ENCODE assay signal across 1 cellular context in the genomic region with DNA sequence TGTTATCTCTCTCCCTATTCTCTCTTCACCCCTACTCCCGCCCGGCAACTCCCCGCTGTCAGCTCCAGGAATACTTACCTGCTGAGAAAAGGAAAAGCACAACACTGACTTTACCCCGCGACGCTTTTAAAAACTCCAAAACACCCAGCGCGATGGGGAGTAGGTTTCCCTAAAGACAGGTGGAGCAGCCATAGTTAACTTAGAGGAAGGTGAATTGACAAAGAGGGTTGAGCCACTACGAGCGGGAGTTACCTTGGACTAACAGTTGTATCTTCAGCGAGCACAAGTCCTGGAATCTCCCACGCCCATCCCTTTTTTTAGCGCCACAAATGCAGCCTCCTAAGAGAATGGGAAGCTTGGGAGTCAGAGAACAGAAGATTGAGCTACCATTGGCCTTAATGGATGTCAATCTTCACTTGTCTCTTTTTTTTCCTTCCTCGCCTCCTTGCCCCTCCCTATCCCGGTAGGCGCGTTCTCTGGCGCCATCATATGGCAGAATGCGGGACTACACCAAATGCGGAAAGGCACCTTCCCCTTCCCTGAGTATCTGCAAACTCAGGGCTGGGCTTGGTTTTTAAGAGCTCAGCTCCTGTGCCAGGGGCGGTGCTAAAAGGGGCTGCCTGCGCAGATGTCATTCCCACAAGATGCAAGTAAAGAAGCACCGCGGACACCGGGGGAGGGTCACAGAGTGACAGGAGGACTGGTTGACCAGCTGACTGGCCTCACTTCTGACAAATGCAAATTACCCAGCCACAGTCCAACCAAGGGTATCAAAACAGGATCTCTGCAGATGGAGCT.
A peak's percentile ranks its signal among the peaks of the same experiment; 100 is the strongest.
TF ChIP-seq lines count a peak whose summit lies in the region.

No MANE protein-coding gene starts in this region.

TF ChIP-seq in GM12878, 131 proteins besides CTCF, POLR2A, EP300 and RAD21 (continued from another document):
- TF ChIP-seq CBX5 (IDR thresholded peaks at IDR 0.05; ENCODE audit: low read depth) = peak; percentile 21; the same call in 1 of the 2 replicates
- TF ChIP-seq IRF3 (IDR thresholded peaks at IDR 0.05) = peak; percentile 33; the same call in 1 of the 2 replicates
- TF ChIP-seq SPI1 (IDR thresholded peaks at IDR 0.05; ENCODE audit: borderline replicate concordance, insufficient read depth, low read depth, low read length) = 0 out of 2 replicates have a peak, but pooled peaks have one; percentile 12
- TF ChIP-seq BHLHE40 (IDR thresholded peaks at IDR 0.05; ENCODE audit: borderline replicate concordance in 1 of 2, low read depth in 2 of 2, low read length in 1 of 2) = peak in 1 of 2 experiments; percentile 49; a peak in 2 of 4 replicates
- peak; percentile 39; the same call in 1 of the 2 replicates for TF ChIP-seq CHD2 (IDR thresholded peaks at IDR 0.05; ENCODE audit: borderline replicate concordance, low read depth, low read length)
- peak; percentile 84 for TF ChIP-seq SP1 (IDR thresholded peaks at IDR 0.05; ENCODE audit: low read depth, low read length)
- peak; percentile 35; the same call in 1 of the 2 replicates for TF ChIP-seq RUNX3 (IDR thresholded peaks at IDR 0.05; ENCODE audit: low read length)
- peak; percentile 54 for TF ChIP-seq SKIL (IDR thresholded peaks at IDR 0.05; ENCODE audit: low read depth, poor library complexity, severe bottlenecking)
- TF ChIP-seq PBX3 (IDR thresholded peaks at IDR 0.05; ENCODE audit: insufficient replicate concordance, low read depth, low read length) = peak; percentile 95
- TF ChIP-seq RELB (IDR thresholded peaks at IDR 0.05; ENCODE audit: low read depth) = 0 out of 2 replicates have a peak, but pooled peaks have one; percentile 24
- TF ChIP-seq ZNF384 (IDR thresholded peaks at IDR 0.05; ENCODE audit: borderline replicate concordance, low read depth, low read length) = peak; percentile 97
- peak; percentile 55 for TF ChIP-seq IKZF1 (conservative IDR thresholded peaks at IDR 0.05)
- 0 out of 2 replicates have a peak, but pooled peaks have one; percentile 46 for TF ChIP-seq IRF4 (IDR thresholded peaks at IDR 0.05; ENCODE audit: low read depth, low read length)
- peak; percentile 26; the same call in 1 of the 2 replicates for TF ChIP-seq MXI1 (IDR thresholded peaks at IDR 0.05; ENCODE audit: low read depth, low read length)
- peak; percentile 81 for TF ChIP-seq DPF2 (IDR thresholded peaks at IDR 0.05)
